In the genomic region with DNA sequence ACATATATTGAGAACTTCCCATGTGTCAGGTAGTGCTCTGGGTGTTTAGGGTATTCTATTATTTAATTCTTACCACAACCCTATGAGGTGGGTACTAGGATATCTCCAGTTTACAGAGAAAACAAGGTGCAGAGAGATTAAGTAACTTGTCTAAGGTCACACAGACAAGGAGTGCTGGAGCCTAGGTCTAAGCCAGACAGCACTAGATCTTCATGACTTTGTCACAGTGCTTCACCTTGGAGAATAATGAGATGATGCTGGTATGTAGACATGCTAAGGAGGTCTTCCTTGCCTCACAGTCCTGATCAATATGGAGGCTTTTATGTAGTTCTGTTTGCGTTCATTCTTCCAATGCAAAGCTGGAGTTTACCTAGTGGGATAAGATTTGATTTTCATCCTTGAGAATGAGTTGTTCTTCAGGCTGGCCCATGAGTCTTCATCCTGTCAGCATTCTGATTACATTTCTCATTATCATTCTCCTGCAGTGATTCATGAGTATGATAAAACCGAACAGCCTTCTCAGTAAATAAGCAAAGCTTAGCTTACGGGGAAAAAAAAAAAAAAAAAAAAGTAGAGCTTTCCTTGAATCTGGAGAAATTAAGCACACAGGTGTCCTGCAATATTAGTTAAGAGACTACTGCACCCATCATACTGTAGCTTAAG, we compare ENCODE assay signal across 18 cellular contexts.
A peak's percentile ranks its signal among the peaks of the same experiment; 100 is the strongest.
DNase-seq lines count a peak whose midpoint lies in the region; ATAC-seq, FAIRE-seq and TF ChIP-seq lines count a peak whose summit lies in the region.
"Had no signal": no experiment of that assay in that cellular context is flagged by ENCODE, and none has a peak within 500 bp of the region (broad histone marks: within the 10 kb centered on the region; RNA-seq: fewer than 3 reads in every experiment).

No MANE protein-coding gene starts in this region.

- H3K9me3 ChIP-seq in IMR-90 (ENCODE audit: control insufficient read depth, insufficient read depth, low read length), result no peaks in the 10 kb centered on the region
- no peaks in the 10 kb centered on the region for H3K9me3 ChIP-seq in GM12878 (replicated peaks; ENCODE audit: control insufficient read depth, insufficient read depth, low read length)
- no peaks in the 10 kb centered on the region for H3K9me3 ChIP-seq in hepatocyte (ENCODE audit: low read depth)
- no peaks in the 10 kb centered on the region for H3K9me3 ChIP-seq in BE2C
- H3K9me3 ChIP-seq: neutrophil, transverse colon had no signal

- peaks cover 17% of the 10 kb centered on the region for H3K4me1 Mint-ChIP-seq in Calu3 (ENCODE audit: low read depth, unreplicated experiment)

- H3K79me2 ChIP-seq in GM12878 (ENCODE audit: control insufficient read depth, insufficient read depth, low read length) (no peaks in the 10 kb centered on the region), hepatocyte (no peaks in the 10 kb centered on the region)

- H3K4me1 ChIP-seq in IMR-90 (ENCODE audit: control insufficient read depth, insufficient read depth, low read length) (peaks cover 20% of the 10 kb centered on the region), GM12878 (ENCODE audit: control insufficient read depth, insufficient read depth, low read length) (no peaks in the 10 kb centered on the region), hepatocyte (ENCODE audit: insufficient read depth) (peaks cover 8% of the 10 kb centered on the region), BE2C (no peaks in the 10 kb centered on the region)
- H3K4me1 ChIP-seq: transverse colon had no signal

- POLR2A ChIA-PET in IMR-90 (lab: Charles Lee; ENCODE audit: unreplicated experiment) (interaction anchor here (0.7 kb wide), 2 partner anchors 33 to 119 kb away, joined by 4 to 9 read pairs; no protein-coding TSS in a partner anchor), GM12878 (lab: Charles Lee) (interaction anchor here (0.6 to 0.7 kb wide), 3 partner anchors 64 to 130 kb away, joined by 4 to 7 read pairs (median 7); no protein-coding TSS in a partner anchor)

- peak overlapping the region; percentile 98 for H2BK5ac ChIP-seq in IMR-90 (ENCODE audit: low read depth, low read length, poor library complexity, severe bottlenecking)

- no CpG with 5 or more reads among the region's 3 CpGs for WGBS in IMR-90 (ENCODE audit: extremely low coverage in 2 of 2, insufficient read length in 1 of 2), 2 experiments
- 81% methylated on average over 2 of the region's 3 CpGs for WGBS in GM12878 (ENCODE audit: insufficient coverage, insufficient replicate concordance, low lambda C conversion rate, missing lambda C conversion rate)
- 51% methylated on average over 3 of the region's 3 CpGs for WGBS in hepatocyte (ENCODE audit: low lambda C conversion rate, missing lambda C conversion rate)

- DNase-seq in A172 (ENCODE audit: low spot score), result peak; percentile 93
- peak; percentile 92 for DNase-seq in IMR-90
- DNase-seq in GM12878 (ENCODE audit: low read depth, low spot score), result no peak
- peak; percentile 38 for DNase-seq in hepatocyte (ENCODE audit: low spot score)
- no peak for DNase-seq in NCI-H82 (lab: John Stamatoyannopoulos, UW)
- DNase-seq in Calu3, result no peak
- DNase-seq in BE2C, result no peak
- DNase-seq: 8988T; activated CD8-positive, alpha-beta memory T cell treated with anti-CD3 and anti-CD28 coated beads, Interleukin-2, amount 10 ng/mL, durations not matched to agents 7 days and 5 days; activated naive CD4-positive, alpha-beta T cell treated with anti-CD3 and anti-CD28 coated beads, Interleukin-2, amount 50 U/mL, for 16 hours; cortex of kidney; head of caudate nucleus; NCI-H1048; NCI-H510A treated with DMSO at 0.1 percent for 48 hours; transverse colon had no signal

- TF ChIP-seq EP300 in GM12878 (IDR thresholded peaks at IDR 0.05; ENCODE audit: borderline replicate concordance in 1 of 2, control insufficient read depth in 1 of 2, low read depth in 2 of 2, low read length in 2 of 2), result no peak

- no peak for TF ChIP-seq CTCF in IMR-90 (conservative IDR thresholded peaks at IDR 0.05; ENCODE audit: low read depth, low read length)
- no peak for TF ChIP-seq CTCF in GM12878 (IDR thresholded peaks at IDR 0.05 in 2 of 3, conservative IDR thresholded peaks at IDR 0.05 in 1 of 3; ENCODE audit: control insufficient read depth in 2 of 3, extremely low read depth in 1 of 3, insufficient read depth in 1 of 3, low read depth in 3 of 3, low read length in 3 of 3)
- TF ChIP-seq CTCF in hepatocyte (IDR thresholded peaks at IDR 0.05; ENCODE audit: poor library complexity), result no peak
- no peak for TF ChIP-seq CTCF in Calu3 (IDR thresholded peaks at IDR 0.05; ENCODE audit: unreplicated experiment)
- no peak for TF ChIP-seq CTCF in BE2C (IDR thresholded peaks at IDR 0.05; ENCODE audit: low read depth, low read length)

- H3K4me3 Mint-ChIP-seq in Calu3 (ENCODE audit: low read depth, unreplicated experiment), result no peak overlapping the region
- H3K4me3 Mint-ChIP-seq: activated CD8-positive, alpha-beta memory T cell treated with anti-CD3 and anti-CD28 coated beads, Interleukin-2, amount 10 ng/mL, durations not matched to agents 7 days and 5 days; GM23338 had no signal

- peak overlapping the region; percentile 95 for H4K91ac ChIP-seq in IMR-90 (ENCODE audit: insufficient read depth, low read depth, low read length)

- H4K20me1 ChIP-seq in IMR-90 (ENCODE audit: insufficient read depth, low read length) (no peaks in the 10 kb centered on the region; the same call in 1 of the 2 replicates), GM12878 (ENCODE audit: control insufficient read depth, insufficient read depth) (no peaks in the 10 kb centered on the region), hepatocyte (ENCODE audit: insufficient read depth, poor library complexity, severe bottlenecking) (no peaks in the 10 kb centered on the region)

- no peaks in the 10 kb centered on the region for H3K9me3 Mint-ChIP-seq in Calu3 (ENCODE audit: low read depth, unreplicated experiment)
- H3K9me3 Mint-ChIP-seq: GM23338 had no signal

- H3K27ac ChIP-seq in IMR-90 (ENCODE audit: insufficient read depth, low read length), result peak overlapping the region; percentile 64
- H3K27ac ChIP-seq in GM12878 (ENCODE audit: control insufficient read depth, insufficient read depth), result no peak overlapping the region
- H3K27ac ChIP-seq in hepatocyte, result peak overlapping the region; percentile 81
- H3K27ac ChIP-seq: neutrophil, transverse colon had no signal

- in situ Hi-C loops in IMR-90 (cut with MboI; ENCODE audit: low sequenced_read_pairs), result no loop called here
- in situ Hi-C loops in GM12878 (cut with MboI), result no loop called here

- peak; percentile 57 for ATAC-seq in IMR-90 (ENCODE audit: low read depth)
- no peak for ATAC-seq in GM12878
- ATAC-seq in HG03442 (IDR thresholded peaks at IDR 0.05; ENCODE audit: unreplicated experiment), result no peak
- ATAC-seq: activated CD8-positive, alpha-beta memory T cell treated with anti-CD3 and anti-CD28 coated beads, Interleukin-2, amount 10 ng/mL, durations not matched to agents 7 days and 5 days; GM23338 had no signal

- no peaks in the 10 kb centered on the region for H3K27me3 Mint-ChIP-seq in Calu3 (ENCODE audit: unreplicated experiment)

- no peak for TF ChIP-seq POLR2A in IMR-90 (IDR thresholded peaks at IDR 0.05; ENCODE audit: low read depth, low read length)
- TF ChIP-seq POLR2A in GM12878 (IDR thresholded peaks at IDR 0.05; ENCODE audit: low read depth, low read length), result no peak

- SMC1A ChIA-PET in GM12878 (lab: Charles Lee; ENCODE audit: uncharacterized antibody, unreplicated experiment), result interaction anchor here (0.9 to 1.0 kb wide), 2 partner anchors 15 to 126 kb away, joined by 3 to 6 read pairs; no protein-coding TSS in a partner anchor

- BruUV-seq in IMR-90 (replicated peaks; lab: Mats Ljungman, UMichigan) (no TSS peak), GM12878 (replicated peaks; lab: Mats Ljungman, UMichigan) (no TSS peak), Calu3 (replicated peaks; lab: Mats Ljungman, UMichigan) (no TSS peak)

- RAD21 ChIA-PET in GM12878 (lab: Charles Lee; ENCODE audit: unreplicated experiment), result no interaction called here

- H2AK5ac ChIP-seq in IMR-90 (ENCODE audit: low read depth, low read length), result peak overlapping the region; percentile 98

- H3K23ac ChIP-seq in IMR-90 (ENCODE audit: low read depth, low read length), result peak overlapping the region; percentile 100

- H3K14ac ChIP-seq in IMR-90 (replicated peaks; ENCODE audit: low read depth, low read length), result peak overlapping the region; percentile 95

- H3K9me1 ChIP-seq in IMR-90 (ENCODE audit: insufficient read depth, low read length), result peaks cover 18% of the 10 kb centered on the region

- peak overlapping the region; percentile 91 for H3K18ac ChIP-seq in IMR-90 (ENCODE audit: low read depth, low read length)

- peak overlapping the region; percentile 100 for H2BK120ac ChIP-seq in IMR-90 (ENCODE audit: low read depth, low read length)

- intact Hi-C loops in IMR-90 (cut with micrococcal nuclease), result no loop called here
- intact Hi-C loops in GM12878 (cut with micrococcal nuclease; ENCODE audit: unreplicated experiment), result no loop called here
- intact Hi-C loops in Calu3 (cut with micrococcal nuclease; ENCODE audit: unreplicated experiment), result no loop called here

- peak overlapping the region; percentile 100 for H2BK20ac ChIP-seq in IMR-90 (ENCODE audit: low read depth, low read length)

- H3K4me3 ChIP-seq in IMR-90 (ENCODE audit: insufficient read depth, low read depth, low read length) (no peak overlapping the region), GM12878 (no peak overlapping the region), hepatocyte (no peak overlapping the region), BE2C (ENCODE audit: low read depth, low read length) (no peak overlapping the region)
- H3K4me3 ChIP-seq: GM23338, transverse colon had no signal

- H3K27me3 ChIP-seq in IMR-90 (ENCODE audit: control insufficient read depth, insufficient read depth, low read length) (no peaks in the 10 kb centered on the region), GM12878 (replicated peaks in 1 of 2; ENCODE audit: control insufficient read depth in 2 of 2, insufficient read depth in 2 of 2, low read length in 1 of 2) (no peaks in the 10 kb centered on the region), hepatocyte (no peaks in the 10 kb centered on the region), BE2C (no peaks in the 10 kb centered on the region)
- H3K27me3 ChIP-seq: neutrophil, transverse colon had no signal

- TF ChIP-seq RAD21 in IMR-90 (IDR thresholded peaks at IDR 0.05; ENCODE audit: low read length) (no peak), GM12878 (IDR thresholded peaks at IDR 0.05; ENCODE audit: insufficient read depth, low read depth, low read length) (no peak)

- peak overlapping the region; percentile 35 to 99 for H4K8ac ChIP-seq in IMR-90 (ENCODE audit: low read depth in 2 of 2, low read length in 2 of 2)

- peak overlapping the region; percentile 66; the same call in 1 of the 2 replicates for H3K4me2 ChIP-seq in IMR-90 (ENCODE audit: low read depth, low read length)
- H3K4me2 ChIP-seq in GM12878 (ENCODE audit: control insufficient read depth, insufficient read depth), result no peak overlapping the region
- H3K4me2 ChIP-seq in hepatocyte, result no peak overlapping the region
- H3K4me2 ChIP-seq: GM23338 had no signal

- H3K36me3 ChIP-seq in IMR-90 (ENCODE audit: control insufficient read depth, insufficient read depth, low read length) (no peaks in the 10 kb centered on the region), GM12878 (ENCODE audit: control insufficient read depth in 2 of 2, insufficient read depth in 2 of 2, low read length in 1 of 2) (no peaks in the 10 kb centered on the region), hepatocyte (replicated peaks; ENCODE audit: insufficient read depth, low read depth) (no peaks in the 10 kb centered on the region), BE2C (no peaks in the 10 kb centered on the region)
- H3K36me3 ChIP-seq: neutrophil, transverse colon had no signal

- peak overlapping the region; percentile 99 for H3K4ac ChIP-seq in IMR-90 (ENCODE audit: low read depth, low read length)

- H2BK15ac ChIP-seq in IMR-90 (ENCODE audit: low read depth, low read length), result peak overlapping the region; percentile 93

- peak overlapping the region; percentile 62; the same call in 1 of the 2 replicates for H4K5ac ChIP-seq in IMR-90 (ENCODE audit: low read depth, low read length)

- peak; percentile 74 for FAIRE-seq in GM12878 (lab: Jason Lieb, UNC)

- CTCF ChIA-PET in IMR-90 (lab: Yijun Ruan, JAX) (interaction anchor here (0.6 kb wide), 2 partner anchors 54 to 300 kb away, joined by 3 to 10 read pairs; no protein-coding TSS in a partner anchor), GM12878 (lab: Yijun Ruan, JAX) (interaction anchor here (0.6 to 0.8 kb wide), 3 partner anchors 15 to 134 kb away, joined by 3 read pairs; no protein-coding TSS in a partner anchor), Calu3 (lab: Charles Lee) (no interaction called here)

- H2AFZ ChIP-seq in IMR-90 (replicated peaks; ENCODE audit: low read length, poor library complexity) (peak overlapping the region; percentile 71), GM12878 (ENCODE audit: control insufficient read depth, low read depth, low read length) (no peak overlapping the region), hepatocyte (no peak overlapping the region)
- H2AFZ ChIP-seq: GM23338 had no signal

- H3K9ac ChIP-seq in IMR-90 (ENCODE audit: low read depth, low read length), result peak overlapping the region; percentile 7; the same call in 1 of the 2 replicates
- no peak overlapping the region for H3K9ac ChIP-seq in GM12878 (ENCODE audit: control insufficient read depth, insufficient read depth, low read length)

- no peaks in the 10 kb centered on the region for H3K36me3 Mint-ChIP-seq in Calu3 (ENCODE audit: insufficient read depth, unreplicated experiment)
- H3K36me3 Mint-ChIP-seq: activated CD8-positive, alpha-beta memory T cell treated with anti-CD3 and anti-CD28 coated beads, Interleukin-2, amount 10 ng/mL, durations not matched to agents 7 days and 5 days had no signal

- no peaks in the 10 kb centered on the region for H3K9me2 ChIP-seq in hepatocyte (replicated peaks; ENCODE audit: insufficient read depth)

- peaks cover 16 to 58% of the 10 kb centered on the region in 2 experiments for H3K79me1 ChIP-seq in IMR-90 (ENCODE audit: low read depth in 1 of 2, low read length in 2 of 2)

- dilution Hi-C loops in IMR-90 (cut with HindIII; ENCODE audit: low sequenced_read_pairs, unreplicated experiment), result no loop called here

- peak overlapping the region; percentile 67 for H2AK9ac ChIP-seq in IMR-90 (replicated peaks; ENCODE audit: low read depth, low read length, poor library complexity)

- H3K56ac ChIP-seq in IMR-90 (ENCODE audit: extremely low read depth, insufficient read depth, low read length), result peak overlapping the region; percentile 91

- no peak overlapping the region for H3K27ac Mint-ChIP-seq in Calu3 (ENCODE audit: unreplicated experiment)
- H3K27ac Mint-ChIP-seq: activated CD8-positive, alpha-beta memory T cell treated with anti-CD3 and anti-CD28 coated beads, Interleukin-2, amount 10 ng/mL, durations not matched to agents 7 days and 5 days; GM23338 had no signal

Comparison
In these comparisons a context has a peak if more than half of its experiments do, and no peak if none do; other contexts are left out.
1. DNase-seq: peak in A172 (single experiment), IMR-90 (single experiment) and hepatocyte (single experiment); none in GM12878 (single experiment), NCI-H82 (single experiment), Calu3 (single experiment) and BE2C (single experiment).